ENCODE assay signal across 11 cellular contexts in genomic region chr15:35603298-35603697, GRCh38. TPM values are rescaled to one million over a fixed set of nuclear protein-coding genes. Genes with fewer than 3 reads are reported as not detected.
A peak's percentile ranks its signal among the peaks of the same experiment; 100 is the strongest.
DNase-seq lines count a peak whose midpoint lies in the region; ATAC-seq and TF ChIP-seq lines count a peak whose summit lies in the region.
"Had no signal": no experiment of that assay in that cellular context is flagged by ENCODE, and none has a peak within 500 bp of the region (broad histone marks: within the 10 kb centered on the region; RNA-seq: fewer than 3 reads in every experiment).

No MANE protein-coding gene starts in this region.

- H3K27ac ChIP-seq in ovary: no peak overlapping the region
- H3K27ac ChIP-seq: heart left ventricle had no signal

- no peaks in the 10 kb centered on the region for H3K9me3 ChIP-seq in ovary

- no peak for TF ChIP-seq EP300 in ovary (IDR thresholded peaks at IDR 0.05)

- H3K4me3 ChIP-seq in ovary: no peak overlapping the region
- H3K4me3 ChIP-seq: heart left ventricle had no signal

- ATAC-seq in GM21381 (IDR thresholded peaks at IDR 0.05; ENCODE audit: unreplicated experiment) (peak; percentile 58), HG03460 (IDR thresholded peaks at IDR 0.05; ENCODE audit: unreplicated experiment) (peak; percentile 67), left lobe of liver (no peak)
- ATAC-seq: heart left ventricle; stimulated activated effector memory CD8-positive, alpha-beta T cell treated with anti-CD3 and anti-CD28 coated beads, Interleukin-12 subunit alpha, Interleukin-12 subunit beta, amount 100 ng/mL, for 72 hours had no signal

- no peak for TF ChIP-seq CTCF in ovary (IDR thresholded peaks at IDR 0.05)

- WGBS in ovary, 3 donors: 77 to 89% (median 79%) methylated on average over 2 of the region's 2 CpGs

- H3K4me1 ChIP-seq in ovary (ENCODE audit: insufficient read depth): peaks cover 2% of the 10 kb centered on the region

- H3K27me3 ChIP-seq in ovary: no peaks in the 10 kb centered on the region
- H3K27me3 ChIP-seq: heart left ventricle had no signal

- H3K36me3 ChIP-seq in ovary: no peaks in the 10 kb centered on the region
- H3K36me3 ChIP-seq: heart left ventricle had no signal

- TF ChIP-seq POLR2A in ovary (IDR thresholded peaks at IDR 0.05): no peak
- no peak for TF ChIP-seq POLR2A in erythroblast (IDR thresholded peaks at IDR 0.05; ENCODE audit: low read length)

- DNase-seq in Daoy (ENCODE audit: low read depth) (peak; percentile 58), fibroblast of gingiva (ENCODE audit: low read depth) (peak; percentile 58), left lobe of liver (ENCODE audit: low spot score) (no peak), ovary (no peak), erythroblast (lab: John Stamatoyannopoulos, UW) (no peak), cerebellar nuclear complex (lab: John Stamatoyannopoulos, UW) (no peak)
- DNase-seq: central memory CD4-positive, alpha-beta T cell; heart left ventricle had no signal

- intact Hi-C loops in ovary (cut with DNase I): no loop called here

RNA-seq across cellular contexts. Expression of gene DPH6, which starts 57.3 kb away (rescaled TPM):
- 24.8 and 60.0 TPM in 2 replicates for total RNA-seq in Daoy (2014; rRNA removed; shearing (Covaris generic))
- total RNA-seq in left lobe of liver (7.3 TPM), ovary (10 to 100 TPM; 16.8 to 32.1 (median 24.8) TPM)
- 10 to 100 TPM in 1 of 2 donors, 1 to 10 TPM in 1; 9.7 to 11.3 TPM for polyA plus RNA-seq in ovary

Comparison
In these comparisons a context has a peak if more than half of its experiments do, and no peak if none do; other contexts are left out.
1. DNase-seq: peak in Daoy (single experiment) and fibroblast of gingiva (single experiment); none in left lobe of liver (single experiment), ovary (0 of 5), erythroblast (0 of 2) and cerebellar nuclear complex (0 of 2).